In the genomic region with DNA sequence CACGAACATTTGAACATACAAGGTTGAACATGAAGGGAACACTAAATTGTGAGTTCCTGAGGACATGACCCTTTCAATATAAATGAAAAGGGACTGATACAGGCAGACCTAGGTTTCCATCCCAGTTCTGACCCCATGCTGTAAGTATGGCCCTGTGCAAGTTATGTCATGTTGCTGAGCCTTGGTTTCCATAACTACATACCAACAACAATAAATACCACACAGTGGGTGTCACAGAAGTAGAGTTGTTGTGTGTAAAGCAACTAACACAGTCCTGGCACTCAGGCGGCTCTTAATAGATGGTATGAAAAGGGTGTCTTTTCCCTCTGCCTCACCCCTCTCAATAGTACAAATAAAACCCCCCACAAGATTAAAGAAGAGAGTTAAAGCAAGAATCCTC, we compare ENCODE assay signal across 13 cellular contexts.
DNase-seq lines count a peak whose midpoint lies in the region; ATAC-seq, FAIRE-seq and TF ChIP-seq lines count a peak whose summit lies in the region.
"Had no signal": no experiment of that assay in that cellular context is flagged by ENCODE, and none has a peak within 500 bp of the region (broad histone marks: within the 10 kb centered on the region; RNA-seq: fewer than 3 reads in every experiment).

No MANE protein-coding gene starts in this region.

- DNase-seq in DMS53 (lab: John Stamatoyannopoulos, UW) (peak; percentile 8), DMS53 treated with DMSO at 0.1 percent for 48 hours (lab: John Stamatoyannopoulos, UW; ENCODE audit: unreplicated experiment) (no peak), GM23338 (ENCODE audit: low spot score) (no peak), H1 (ENCODE audit: low read depth in 1 of 2, low spot score in 2 of 2) (no peak), neural progenitor cell (ENCODE audit: low spot score) (no peak), WERI-Rb-1 (no peak)
- DNase-seq: 8988T; CD4-positive, CD25-positive, alpha-beta regulatory T cell; DMS 273 treated with DMSO at 0.1 percent for 48 hours had no signal

- no peak for ATAC-seq in GM23338
- no peak for ATAC-seq in HG03135 (IDR thresholded peaks at IDR 0.05; ENCODE audit: unreplicated experiment)

- no peak for TF ChIP-seq POLR2A in H1 (IDR thresholded peaks at IDR 0.05; ENCODE audit: control extremely low read depth in 1 of 2, low read depth in 2 of 2, low read length in 2 of 2)

- H3K56ac ChIP-seq in H1 (replicated peaks; ENCODE audit: insufficient read length, low read depth, low read length), result no peak overlapping the region

- no peak overlapping the region for H2AFZ ChIP-seq in GM23338
- H2AFZ ChIP-seq in H1 (ENCODE audit: low read length), result no peak overlapping the region
- no peak overlapping the region for H2AFZ ChIP-seq in neural progenitor cell (replicated peaks)

- H3K36me3 ChIP-seq in GM23338 (ENCODE audit: insufficient read depth) (no peaks in the 10 kb centered on the region), H1 (ENCODE audit: control insufficient read depth in 2 of 4, insufficient read depth in 4 of 4, low read length in 3 of 4) (no peaks in the 10 kb centered on the region), neural progenitor cell (no peaks in the 10 kb centered on the region), WERI-Rb-1 (no peaks in the 10 kb centered on the region)
- H3K36me3 ChIP-seq: BLaER1 treated with 17β-estradiol and CSF1 and Interleukin-3, amounts not matched to agents 10 nM and 100 nM had no signal

- no peaks in the 10 kb centered on the region for H3K23me2 ChIP-seq in H1 (ENCODE audit: low read depth, low read length)

- no peaks in the 10 kb centered on the region for H3K27me3 ChIP-seq in GM23338 (ENCODE audit: insufficient read depth)
- H3K27me3 ChIP-seq in H1 (replicated peaks in 1 of 4; ENCODE audit: control insufficient read depth in 3 of 4, extremely low read depth in 1 of 4, insufficient read depth in 3 of 4, low read length in 3 of 4), result no peaks in the 10 kb centered on the region
- no peaks in the 10 kb centered on the region for H3K27me3 ChIP-seq in neural progenitor cell
- no peaks in the 10 kb centered on the region for H3K27me3 ChIP-seq in WERI-Rb-1 (ENCODE audit: insufficient read depth, low read depth, severe bottlenecking)
- H3K27me3 ChIP-seq: BLaER1 treated with 17β-estradiol and CSF1 and Interleukin-3, amounts not matched to agents 10 nM and 100 nM had no signal

- H3K4me2 ChIP-seq in GM23338 (no peak overlapping the region), H1 (ENCODE audit: insufficient read depth in 1 of 2, low read depth in 2 of 2, low read length in 2 of 2) (no peak overlapping the region), neural progenitor cell (peak overlapping the region; percentile 35)
- H3K4me2 ChIP-seq: BLaER1 treated with 17β-estradiol and CSF1 and Interleukin-3, amounts not matched to agents 10 nM and 100 nM had no signal

- H2BK5ac ChIP-seq in H1 (ENCODE audit: low read depth, low read length), result no peak overlapping the region

- H3K4me1 Mint-ChIP-seq in GM23338, result peaks cover 55% of the 10 kb centered on the region
- H3K4me1 Mint-ChIP-seq in neural progenitor cell, result peaks cover 52% of the 10 kb centered on the region
- H3K4me1 Mint-ChIP-seq: CD4-positive, CD25-positive, alpha-beta regulatory T cell had no signal

- H3K18ac ChIP-seq in H1 (ENCODE audit: extremely low read depth, low read length), result no peak overlapping the region

- H4K20me1 ChIP-seq in GM23338 (replicated peaks; ENCODE audit: insufficient read depth), result no peaks in the 10 kb centered on the region
- H4K20me1 ChIP-seq in H1 (replicated peaks in 1 of 2; ENCODE audit: control insufficient read depth in 1 of 2, insufficient read depth in 2 of 2, low read length in 2 of 2), result no peaks in the 10 kb centered on the region
- H4K20me1 ChIP-seq in neural progenitor cell (ENCODE audit: low read depth), result peaks cover 3% of the 10 kb centered on the region
- H4K20me1 ChIP-seq: BLaER1 treated with 17β-estradiol and CSF1 and Interleukin-3, amounts not matched to agents 10 nM and 100 nM had no signal

- H2BK12ac ChIP-seq in H1 (ENCODE audit: low read depth, low read length), result no peak overlapping the region

- H3F3A ChIP-seq in GM23338 (replicated peaks; ENCODE audit: low read depth) (no peaks in the 10 kb centered on the region), neural progenitor cell (ENCODE audit: low read depth) (peaks cover 8% of the 10 kb centered on the region)

- 93% methylated on average over 2 of the region's 2 CpGs; no CpG with 5 or more reads in 1 of the 2 experiments for WGBS in H1 (ENCODE audit: extremely low coverage in 1 of 2, insufficient coverage in 1 of 2, insufficient read length in 1 of 2, insufficient replicate concordance in 2 of 2, low coverage in 1 of 2, low lambda C conversion rate in 2 of 2, missing lambda C conversion rate in 1 of 2), 2 experiments

- H3K27ac ChIP-seq in GM23338 (ENCODE audit: low read depth), result no peak overlapping the region
- no peak overlapping the region for H3K27ac ChIP-seq in H1 (ENCODE audit: low read depth, low read length)
- no peak overlapping the region for H3K27ac ChIP-seq in neural progenitor cell
- H3K27ac ChIP-seq in WERI-Rb-1, result no peak overlapping the region
- H3K27ac ChIP-seq: BLaER1 treated with 17β-estradiol and CSF1 and Interleukin-3, amounts not matched to agents 10 nM and 100 nM had no signal

- H4K91ac ChIP-seq in H1 (replicated peaks; ENCODE audit: insufficient read length, low read length), result no peak overlapping the region

- CTCF ChIA-PET in H1 (lab: Charles Lee; ENCODE audit: partially characterized antibody), result interaction anchor here (1.8 to 2.5 kb wide), 2 partner anchors 42 to 74 kb away, joined by 5 to 10 read pairs; no protein-coding TSS in a partner anchor

- no peak overlapping the region for H2AK5ac ChIP-seq in H1 (ENCODE audit: low read depth, low read length)

- no peak overlapping the region for H3K4me3 ChIP-seq in GM23338
- H3K4me3 ChIP-seq in H1 (ENCODE audit: extremely low read depth in 1 of 4, insufficient read depth in 2 of 4, low read depth in 3 of 4, low read length in 4 of 4), result no peak overlapping the region
- no peak overlapping the region for H3K4me3 ChIP-seq in neural progenitor cell
- no peak overlapping the region for H3K4me3 ChIP-seq in WERI-Rb-1 (ENCODE audit: low read depth, low read length)
- H3K4me3 ChIP-seq: BLaER1 treated with 17β-estradiol and CSF1 and Interleukin-3, amounts not matched to agents 10 nM and 100 nM had no signal

- H3K9me3 Mint-ChIP-seq in GM23338 (no peaks in the 10 kb centered on the region), neural progenitor cell (no peaks in the 10 kb centered on the region)

- peak overlapping the region; percentile 38 for H2BK120ac ChIP-seq in H1 (replicated peaks; ENCODE audit: low read depth, low read length)

- H4K5ac ChIP-seq in H1 (ENCODE audit: insufficient read length, low read depth, low read length), result no peak overlapping the region

- H4K8ac ChIP-seq in H1 (ENCODE audit: extremely low read depth, insufficient read depth, low read length), result no peak overlapping the region

- H3K4me1 ChIP-seq in GM23338 (ENCODE audit: insufficient read depth) (peaks cover 13% of the 10 kb centered on the region), H1 (replicated peaks in 1 of 4; ENCODE audit: control insufficient read depth in 3 of 4, insufficient read depth in 4 of 4, low read length in 3 of 4) (peaks cover 2 to 13% (median 7%) of the 10 kb centered on the region in 4 experiments; a peak in 4 of 7 replicates), neural progenitor cell (peaks cover 48% of the 10 kb centered on the region)
- H3K4me1 ChIP-seq: BLaER1 treated with 17β-estradiol and CSF1 and Interleukin-3, amounts not matched to agents 10 nM and 100 nM had no signal

- H2BK20ac ChIP-seq in H1 (ENCODE audit: low read length), result no peak overlapping the region

- no peak overlapping the region for H2BK15ac ChIP-seq in H1 (ENCODE audit: low read length)

- no peaks in the 10 kb centered on the region for H3K79me1 ChIP-seq in H1 (ENCODE audit: low read depth, low read length)

- H3K4ac ChIP-seq in H1 (replicated peaks; ENCODE audit: insufficient read length, low read depth, low read length), result no peak overlapping the region

- no peak for TF ChIP-seq RAD21 in H1 (IDR thresholded peaks at IDR 0.05 in 1 of 2, conservative IDR thresholded peaks at IDR 0.05 in 1 of 2; ENCODE audit: low read depth in 2 of 2, low read length in 2 of 2)

- peak overlapping the region; percentile 58; the same call in 1 of the 2 replicates for H3K27ac Mint-ChIP-seq in GM23338
- no peak overlapping the region for H3K27ac Mint-ChIP-seq in neural progenitor cell
- H3K27ac Mint-ChIP-seq: CD4-positive, CD25-positive, alpha-beta regulatory T cell; IgD-negative memory B cell had no signal

- TF ChIP-seq CTCF in GM23338 (conservative IDR thresholded peaks at IDR 0.05; ENCODE audit: low read depth in 2 of 2) (no peak), H1 (IDR thresholded peaks at IDR 0.05; ENCODE audit: control extremely low read depth in 1 of 3, insufficient read depth in 1 of 3, low read depth in 1 of 3, low read length in 3 of 3) (no peak), neural progenitor cell (IDR thresholded peaks at IDR 0.05) (no peak), WERI-Rb-1 (IDR thresholded peaks at IDR 0.05; ENCODE audit: low read depth, low read length) (no peak)

- H3K4me3 Mint-ChIP-seq in GM23338 (no peak overlapping the region), neural progenitor cell (no peak overlapping the region)
- H3K4me3 Mint-ChIP-seq: CD4-positive, CD25-positive, alpha-beta regulatory T cell; IgD-negative memory B cell had no signal

- H3K23ac ChIP-seq in H1 (ENCODE audit: insufficient read length), result no peak overlapping the region

- H3K79me2 ChIP-seq in GM23338 (replicated peaks; ENCODE audit: insufficient read depth), result no peaks in the 10 kb centered on the region
- H3K79me2 ChIP-seq in H1 (ENCODE audit: control insufficient read depth in 1 of 2, insufficient read depth in 2 of 2, low read length in 2 of 2), result no peaks in the 10 kb centered on the region
- H3K79me2 ChIP-seq in neural progenitor cell (ENCODE audit: low read depth), result no peaks in the 10 kb centered on the region

- POLR2A ChIA-PET in H1 (lab: Charles Lee; ENCODE audit: partially characterized antibody), result interaction anchor here (0.9 kb wide), 1 partner anchor 20 kb away, joined by 3 read pairs; no protein-coding TSS in a partner anchor

- FAIRE-seq in H1 (lab: Jason Lieb, UNC), result no peak
- FAIRE-seq: H54 had no signal

- H3K27me3 Mint-ChIP-seq in GM23338 (ENCODE audit: insufficient read depth, low read depth, poor library complexity) (peaks cover 5% of the 10 kb centered on the region), neural progenitor cell (ENCODE audit: insufficient read depth, low read depth) (peaks cover 3% of the 10 kb centered on the region)

- H3K14ac ChIP-seq in H1 (ENCODE audit: insufficient read length), result no peak overlapping the region

- H3K9ac ChIP-seq in H1 (replicated peaks in 1 of 4; ENCODE audit: extremely low read depth in 1 of 4, low read depth in 3 of 4, low read length in 3 of 4) (no peak overlapping the region; a peak in 1 of 7 replicates), neural progenitor cell (no peak overlapping the region)
- H3K9ac ChIP-seq: BLaER1 treated with 17β-estradiol and CSF1 and Interleukin-3, amounts not matched to agents 10 nM and 100 nM had no signal

- H3K9me3 ChIP-seq in H1 (ENCODE audit: insufficient read depth in 2 of 2, low read depth in 1 of 2, low read length in 1 of 2) (no peaks in the 10 kb centered on the region), neural progenitor cell (ENCODE audit: low read depth) (no peaks in the 10 kb centered on the region), WERI-Rb-1 (ENCODE audit: severe bottlenecking) (no peaks in the 10 kb centered on the region)
- H3K9me3 ChIP-seq: BLaER1 treated with 17β-estradiol and CSF1 and Interleukin-3, amounts not matched to agents 10 nM and 100 nM had no signal

- TF ChIP-seq EP300 in H1 (IDR thresholded peaks at IDR 0.05; ENCODE audit: borderline replicate concordance in 1 of 2, low read depth in 2 of 2, low read length in 2 of 2), result no peak

- H3K9me2 ChIP-seq in GM23338 (ENCODE audit: insufficient read depth), result no peaks in the 10 kb centered on the region

- H3K36me3 Mint-ChIP-seq in GM23338 (ENCODE audit: low read depth) (no peaks in the 10 kb centered on the region), neural progenitor cell (peaks cover 4% of the 10 kb centered on the region)
- H3K36me3 Mint-ChIP-seq: CD4-positive, CD25-positive, alpha-beta regulatory T cell; IgD-negative memory B cell had no signal
